Comparison of ENCODE assay signal across 1 cellular context in genomic region chr19:43470288-43470687, GRCh38.
TF ChIP-seq lines count a peak whose summit lies in the region.

No MANE protein-coding gene starts in this region.

TF ChIP-seq in H1, 55 proteins besides CTCF, POLR2A, EP300 and RAD21:
- TF ChIP-seq EZH2 (IDR thresholded peaks at IDR 0.05; ENCODE audit: low read depth, low read length, severe bottlenecking) (no peak), RXRA (IDR thresholded peaks at IDR 0.05; ENCODE audit: insufficient read depth, low read depth, low read length) (no peak), JUND (IDR thresholded peaks at IDR 0.05; ENCODE audit: low read length) (no peak), NANOG (IDR thresholded peaks at IDR 0.05; ENCODE audit: insufficient read depth, low read depth, low read length, poor library complexity, severe bottlenecking) (no peak), FOSL1 (IDR thresholded peaks at IDR 0.05; ENCODE audit: insufficient read depth, low read depth, low read length) (no peak), CTBP2 (IDR thresholded peaks at IDR 0.05; ENCODE audit: borderline replicate concordance, insufficient read depth, insufficient read length, low read length) (no peak), CREB1 (IDR thresholded peaks at IDR 0.05) (no peak), EGR1 (IDR thresholded peaks at IDR 0.05; ENCODE audit: borderline replicate concordance, low read depth, low read length) (no peak), JUN (IDR thresholded peaks at IDR 0.05; ENCODE audit: low read depth, low read length) (no peak), ZNF274 (IDR thresholded peaks at IDR 0.05; ENCODE audit: borderline replicate concordance, extremely low read depth, low read length) (no peak), CEBPB (IDR thresholded peaks at IDR 0.05; ENCODE audit: low read depth, low read length) (no peak), SP1 (IDR thresholded peaks at IDR 0.05; ENCODE audit: low read depth, low read length) (no peak), TBP (IDR thresholded peaks at IDR 0.05; ENCODE audit: low read depth, low read length) (no peak), SIN3A (conservative IDR thresholded peaks at IDR 0.05 in 1 of 2, IDR thresholded peaks at IDR 0.05 in 1 of 2; ENCODE audit: low read depth in 1 of 2, low read length in 2 of 2) (no peak)
- TF ChIP-seq, protein P1, sequence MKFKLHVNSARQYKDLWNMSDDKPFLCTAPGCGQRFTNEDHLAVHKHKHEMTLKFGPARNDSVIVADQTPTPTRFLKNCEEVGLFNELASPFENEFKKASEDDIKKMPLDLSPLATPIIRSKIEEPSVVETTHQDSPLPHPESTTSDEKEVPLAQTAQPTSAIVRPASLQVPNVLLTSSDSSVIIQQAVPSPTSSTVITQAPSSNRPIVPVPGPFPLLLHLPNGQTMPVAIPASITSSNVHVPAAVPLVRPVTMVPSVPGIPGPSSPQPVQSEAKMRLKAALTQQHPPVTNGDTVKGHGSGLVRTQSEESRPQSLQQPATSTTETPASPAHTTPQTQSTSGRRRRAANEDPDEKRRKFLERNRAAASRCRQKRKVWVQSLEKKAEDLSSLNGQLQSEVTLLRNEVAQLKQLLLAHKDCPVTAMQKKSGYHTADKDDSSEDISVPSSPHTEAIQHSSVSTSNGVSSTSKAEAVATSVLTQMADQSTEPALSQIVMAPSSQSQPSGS (IDR thresholded peaks at IDR 0.05; ENCODE audit: low read length) = no peak
